Comparison of ENCODE assay signal across 3 cellular contexts in genomic region chrX:114162068-114162735, GRCh38.
A peak's percentile ranks its signal among the peaks of the same experiment; 100 is the strongest.
TF ChIP-seq lines count a peak whose summit lies in the region.

No MANE protein-coding gene starts in this region.

TF ChIP-seq in SK-N-SH, 30 proteins besides CTCF, POLR2A, EP300 and RAD21:
- TF ChIP-seq, protein P1, sequence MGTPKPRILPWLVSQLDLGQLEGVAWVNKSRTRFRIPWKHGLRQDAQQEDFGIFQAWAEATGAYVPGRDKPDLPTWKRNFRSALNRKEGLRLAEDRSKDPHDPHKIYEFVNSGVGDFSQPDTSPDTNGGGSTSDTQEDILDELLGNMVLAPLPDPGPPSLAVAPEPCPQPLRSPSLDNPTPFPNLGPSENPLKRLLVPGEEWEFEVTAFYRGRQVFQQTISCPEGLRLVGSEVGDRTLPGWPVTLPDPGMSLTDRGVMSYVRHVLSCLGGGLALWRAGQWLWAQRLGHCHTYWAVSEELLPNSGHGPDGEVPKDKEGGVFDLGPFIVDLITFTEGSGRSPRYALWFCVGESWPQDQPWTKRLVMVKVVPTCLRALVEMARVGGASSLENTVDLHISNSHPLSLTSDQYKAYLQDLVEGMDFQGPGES (IDR thresholded peaks at IDR 0.05; ENCODE audit: low read depth, low read length): no peak
- TF ChIP-seq CHD2 (IDR thresholded peaks at IDR 0.05; ENCODE audit: low read length, partially characterized antibody) (no peak), POLR2AphosphoS5 (IDR thresholded peaks at IDR 0.05; ENCODE audit: low read depth, low read length) (no peak), RFX5 (IDR thresholded peaks at IDR 0.05; ENCODE audit: low read length) (no peak), GABPA (IDR thresholded peaks at IDR 0.05; ENCODE audit: low read depth) (no peak), TCF12 (IDR thresholded peaks at IDR 0.05) (no peak), NFIC (IDR thresholded peaks at IDR 0.05; ENCODE audit: borderline replicate concordance) (no peak), FOXM1 (IDR thresholded peaks at IDR 0.05; ENCODE audit: low read depth) (no peak)
- TF ChIP-seq, protein P2, sequence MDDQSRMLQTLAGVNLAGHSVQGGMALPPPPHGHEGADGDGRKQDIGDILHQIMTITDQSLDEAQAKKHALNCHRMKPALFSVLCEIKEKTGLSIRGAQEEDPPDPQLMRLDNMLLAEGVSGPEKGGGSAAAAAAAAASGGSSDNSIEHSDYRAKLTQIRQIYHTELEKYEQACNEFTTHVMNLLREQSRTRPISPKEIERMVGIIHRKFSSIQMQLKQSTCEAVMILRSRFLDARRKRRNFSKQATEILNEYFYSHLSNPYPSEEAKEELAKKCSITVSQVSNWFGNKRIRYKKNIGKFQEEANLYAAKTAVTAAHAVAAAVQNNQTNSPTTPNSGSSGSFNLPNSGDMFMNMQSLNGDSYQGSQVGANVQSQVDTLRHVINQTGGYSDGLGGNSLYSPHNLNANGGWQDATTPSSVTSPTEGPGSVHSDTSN (IDR thresholded peaks at IDR 0.05): no peak

TF ChIP-seq in SK-N-SH treated with all-trans-retinoic acid at 6 μM for 48 hours, 23 proteins besides CTCF, POLR2A, EP300 and RAD21 (continued from another document):
- TF ChIP-seq ZFP3 (CRISPR knock-in tag; IDR thresholded peaks at IDR 0.05): no peak

TF ChIP-seq in H1, 55 proteins besides CTCF, POLR2A, EP300 and RAD21:
- TF ChIP-seq SIN3A (conservative IDR thresholded peaks at IDR 0.05 in 1 of 2, IDR thresholded peaks at IDR 0.05 in 1 of 2; ENCODE audit: low read depth in 1 of 2, low read length in 2 of 2): no peak
- TF ChIP-seq, protein P3, sequence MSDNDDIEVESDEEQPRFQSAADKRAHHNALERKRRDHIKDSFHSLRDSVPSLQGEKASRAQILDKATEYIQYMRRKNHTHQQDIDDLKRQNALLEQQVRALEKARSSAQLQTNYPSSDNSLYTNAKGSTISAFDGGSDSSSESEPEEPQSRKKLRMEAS (IDR thresholded peaks at IDR 0.05): peak; percentile 50
